Comparison of ENCODE assay signal across 1 cellular context in the genomic region with DNA sequence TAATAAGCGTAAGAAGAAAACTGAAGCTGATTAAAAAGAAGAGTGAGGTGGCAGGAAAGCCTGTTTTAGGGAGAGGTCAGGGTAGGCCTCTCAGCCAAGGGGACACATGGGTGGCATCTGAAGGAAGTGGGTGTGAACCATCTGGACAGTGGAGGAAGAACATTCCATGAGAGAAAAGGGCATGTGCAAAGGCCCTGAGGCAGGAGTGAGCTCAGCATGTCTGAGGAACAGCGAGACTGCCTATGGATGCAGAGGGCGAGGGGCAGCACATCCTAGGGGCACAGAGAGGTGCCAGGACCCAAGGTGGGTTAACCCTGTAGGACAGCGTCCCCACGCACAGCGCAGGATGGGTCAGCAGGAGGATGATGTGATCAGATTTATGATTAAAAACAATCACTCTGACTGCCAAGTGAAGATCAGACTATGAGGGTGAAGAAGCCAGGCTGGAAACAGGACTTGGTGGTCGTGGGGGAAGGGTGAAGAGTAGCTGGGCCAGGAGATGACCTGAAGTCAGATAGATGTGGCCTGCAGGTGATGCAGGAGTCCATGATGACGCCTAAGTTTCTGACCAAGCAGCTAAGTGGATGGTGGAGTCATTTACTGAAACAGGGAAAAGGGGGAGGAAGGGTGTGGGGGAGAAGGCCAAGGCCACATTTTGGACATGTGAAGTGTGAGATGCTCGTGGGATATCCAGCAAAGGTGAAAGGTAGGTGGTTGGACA.
A peak's percentile ranks its signal among the peaks of the same experiment; 100 is the strongest.
TF ChIP-seq lines count a peak whose summit lies in the region.

No MANE protein-coding gene starts in this region.

TF ChIP-seq in GM12878, 131 proteins besides CTCF, POLR2A, EP300 and RAD21:
- TF ChIP-seq SIX5 (IDR thresholded peaks at IDR 0.05; ENCODE audit: low read depth, low read length, severe bottlenecking) (no peak), ZNF384 (IDR thresholded peaks at IDR 0.05; ENCODE audit: borderline replicate concordance, low read depth, low read length) (no peak), HDGF (IDR thresholded peaks at IDR 0.05) (0 out of 2 replicates have a peak, but pooled peaks have one; percentile 63), IKZF2 (IDR thresholded peaks at IDR 0.05) (0 out of 4 replicates have a peak, but pooled peaks of 1 of the 2 experiments have one; percentile 20)
- TF ChIP-seq, protein P1, sequence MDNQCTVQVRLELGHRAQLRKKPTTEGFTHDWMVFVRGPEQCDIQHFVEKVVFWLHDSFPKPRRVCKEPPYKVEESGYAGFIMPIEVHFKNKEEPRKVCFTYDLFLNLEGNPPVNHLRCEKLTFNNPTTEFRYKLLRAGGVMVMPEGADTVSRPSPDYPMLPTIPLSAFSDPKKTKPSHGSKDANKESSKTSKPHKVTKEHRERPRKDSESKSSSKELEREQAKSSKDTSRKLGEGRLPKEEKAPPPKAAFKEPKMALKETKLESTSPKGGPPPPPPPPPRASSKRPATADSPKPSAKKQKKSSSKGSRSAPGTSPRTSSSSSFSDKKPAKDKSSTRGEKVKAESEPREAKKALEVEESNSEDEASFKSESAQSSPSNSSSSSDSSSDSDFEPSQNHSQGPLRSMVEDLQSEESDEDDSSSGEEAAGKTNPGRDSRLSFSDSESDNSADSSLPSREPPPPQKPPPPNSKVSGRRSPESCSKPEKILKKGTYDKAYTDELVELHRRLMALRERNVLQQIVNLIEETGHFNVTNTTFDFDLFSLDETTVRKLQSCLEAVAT (IDR thresholded peaks at IDR 0.05), result 0 out of 2 replicates have a peak, but pooled peaks have one; percentile 33
